In genomic region chr6:168877821-168878282, GRCh38 we compare ENCODE assay signal across 15 cellular contexts.
DNase-seq lines count a peak whose midpoint lies in the region; ATAC-seq, FAIRE-seq and TF ChIP-seq lines count a peak whose summit lies in the region.
"Had no signal": no experiment of that assay in that cellular context is flagged by ENCODE, and none has a peak within 500 bp of the region (broad histone marks: within the 10 kb centered on the region; RNA-seq: fewer than 3 reads in every experiment).

No MANE protein-coding gene starts in this region.

- no peaks in the 10 kb centered on the region for H3K36me3 ChIP-seq in upper lobe of left lung
- H3K36me3 ChIP-seq: neutrophil had no signal

- no peaks in the 10 kb centered on the region for H3K9me3 Mint-ChIP-seq in activated CD4-positive, alpha-beta T cell treated with anti-CD3 and anti-CD28 coated beads, Interleukin-2, amount 10 ng/mL, durations not matched to agents 7 days and 5 days
- H3K9me3 Mint-ChIP-seq in glutamatergic neuron (ENCODE audit: unreplicated experiment) = peaks cover 2% of the 10 kb centered on the region
- H3K9me3 Mint-ChIP-seq: activated T-cell treated with anti-CD3 and anti-CD28 coated beads, Interleukin-2, amount 50 U/mL, for 4 hours; type B pancreatic cell had no signal

- CTCF ChIA-PET in activated CD4-positive, alpha-beta T cell treated with anti-CD3 and anti-CD28 coated beads, Interleukin-2, amount 10 ng/mL, durations not matched to agents 7 days and 5 days (lab: Charles Lee) = interaction anchor here (1.7 kb wide), 1 partner anchor 11 kb away, joined by 6 read pairs; no protein-coding TSS in a partner anchor

- H3K4me3 Mint-ChIP-seq in activated CD4-positive, alpha-beta T cell treated with anti-CD3 and anti-CD28 coated beads, Interleukin-2, amount 10 ng/mL, durations not matched to agents 7 days and 5 days = no peak overlapping the region
- H3K4me3 Mint-ChIP-seq in glutamatergic neuron (ENCODE audit: unreplicated experiment) = no peak overlapping the region
- H3K4me3 Mint-ChIP-seq: activated T-cell treated with anti-CD3 and anti-CD28 coated beads, Interleukin-2, amount 50 U/mL, for 4 hours; T-helper 17 cell; type B pancreatic cell had no signal

- TF ChIP-seq CTCF in glutamatergic neuron (IDR thresholded peaks at IDR 0.05; ENCODE audit: partially characterized antibody, unreplicated experiment) = no peak
- no peak for TF ChIP-seq CTCF in upper lobe of left lung (IDR thresholded peaks at IDR 0.05)
- TF ChIP-seq CTCF in D721Med (IDR thresholded peaks at IDR 0.05; ENCODE audit: insufficient read depth, missing control alignments) = no peak

- no peak for DNase-seq in activated CD4-positive, alpha-beta T cell treated with anti-CD3 and anti-CD28 coated beads, Interleukin-2, amount 10 ng/mL, durations not matched to agents 7 days and 5 days
- DNase-seq in activated CD4-positive, alpha-beta T cell treated with anti-CD3 and anti-CD28 coated beads for 4 hours = no peak
- DNase-seq in NCI-H69 (lab: John Stamatoyannopoulos, UW) = peak; percentile 55
- DNase-seq in glutamatergic neuron = peak; percentile 58
- DNase-seq in upper lobe of left lung = no peak
- DNase-seq in D721Med (ENCODE audit: insufficient read length, low spot score) = no peak
- no peak for DNase-seq in activated T-cell treated with anti-CD3 and anti-CD28 coated beads for 4 hours
- DNase-seq in AML-193 (lab: John Stamatoyannopoulos, UW) = no peak
- DNase-seq: activated T-cell treated with anti-CD3 and anti-CD28 coated beads, Interleukin-2, amount 50 U/mL, for 4 hours; cerebellar nuclear complex; NCI-H226; stimulated activated CD4-positive, alpha-beta T cell treated with anti-CD3 and anti-CD28 coated beads, Interleukin-4, amount 100 ng/mL, for 4 hours; T-helper 17 cell had no signal

- TF ChIP-seq EP300 in upper lobe of left lung (IDR thresholded peaks at IDR 0.05) = no peak

- peak overlapping the region; percentile 54 for H3K27ac Mint-ChIP-seq in activated CD4-positive, alpha-beta T cell treated with anti-CD3 and anti-CD28 coated beads, Interleukin-2, amount 10 ng/mL, durations not matched to agents 7 days and 5 days
- H3K27ac Mint-ChIP-seq in glutamatergic neuron (ENCODE audit: unreplicated experiment) = peak overlapping the region; percentile 57
- H3K27ac Mint-ChIP-seq: T-helper 17 cell, type B pancreatic cell had no signal

- no peak for FAIRE-seq in D721Med (lab: Jason Lieb, UNC)

- H3K4me1 Mint-ChIP-seq in activated CD4-positive, alpha-beta T cell treated with anti-CD3 and anti-CD28 coated beads, Interleukin-2, amount 10 ng/mL, durations not matched to agents 7 days and 5 days = no peaks in the 10 kb centered on the region
- peaks cover 9% of the 10 kb centered on the region for H3K4me1 Mint-ChIP-seq in glutamatergic neuron (ENCODE audit: low read depth, unreplicated experiment)

- no peaks in the 10 kb centered on the region for H3K36me3 Mint-ChIP-seq in activated CD4-positive, alpha-beta T cell treated with anti-CD3 and anti-CD28 coated beads, Interleukin-2, amount 10 ng/mL, durations not matched to agents 7 days and 5 days (ENCODE audit: low read depth)
- no peaks in the 10 kb centered on the region for H3K36me3 Mint-ChIP-seq in glutamatergic neuron (ENCODE audit: unreplicated experiment)
- H3K36me3 Mint-ChIP-seq: type B pancreatic cell had no signal

- H3K9me3 ChIP-seq in upper lobe of left lung = no peaks in the 10 kb centered on the region
- H3K9me3 ChIP-seq: neutrophil had no signal

- no peak overlapping the region for H3K27ac ChIP-seq in upper lobe of left lung
- H3K27ac ChIP-seq: neutrophil had no signal

- no peaks in the 10 kb centered on the region for H3K27me3 Mint-ChIP-seq in activated CD4-positive, alpha-beta T cell treated with anti-CD3 and anti-CD28 coated beads, Interleukin-2, amount 10 ng/mL, durations not matched to agents 7 days and 5 days
- H3K27me3 Mint-ChIP-seq in glutamatergic neuron (ENCODE audit: unreplicated experiment) = peaks cover 6% of the 10 kb centered on the region

- TF ChIP-seq POLR2A in upper lobe of left lung (IDR thresholded peaks at IDR 0.05) = no peak

- ATAC-seq in upper lobe of left lung (ENCODE audit: low FRiP score in 2 of 2) = peak; percentile 30 to 32
- ATAC-seq: T-helper 17 cell had no signal

- H3K4me1 ChIP-seq in upper lobe of left lung = no peaks in the 10 kb centered on the region

- 30 to 58% methylated on average over 4 to 10 of the region's 10 CpGs for WGBS in upper lobe of left lung, 2 donors

- POLR2A ChIA-PET in activated CD4-positive, alpha-beta T cell treated with anti-CD3 and anti-CD28 coated beads, Interleukin-2, amount 10 ng/mL, durations not matched to agents 7 days and 5 days (lab: Charles Lee) = no interaction called here

- H3K27me3 ChIP-seq in upper lobe of left lung = no peaks in the 10 kb centered on the region

- H3K4me3 ChIP-seq in upper lobe of left lung = no peak overlapping the region

Comparison
In these comparisons a context has a peak if more than half of its experiments do, and no peak if none do; other contexts are left out.
1. DNase-seq: peak in NCI-H69 (single experiment) and glutamatergic neuron (single experiment); none in activated CD4-positive, alpha-beta T cell treated with anti-CD3 and anti-CD28 coated beads, Interleukin-2, amount 10 ng/mL, durations not matched to agents 7 days and 5 days (single experiment), activated CD4-positive, alpha-beta T cell treated with anti-CD3 and anti-CD28 coated beads for 4 hours (0 of 2), upper lobe of left lung (0 of 2), D721Med (single experiment), activated T-cell treated with anti-CD3 and anti-CD28 coated beads for 4 hours (single experiment) and AML-193 (0 of 2).